In the genomic region with DNA sequence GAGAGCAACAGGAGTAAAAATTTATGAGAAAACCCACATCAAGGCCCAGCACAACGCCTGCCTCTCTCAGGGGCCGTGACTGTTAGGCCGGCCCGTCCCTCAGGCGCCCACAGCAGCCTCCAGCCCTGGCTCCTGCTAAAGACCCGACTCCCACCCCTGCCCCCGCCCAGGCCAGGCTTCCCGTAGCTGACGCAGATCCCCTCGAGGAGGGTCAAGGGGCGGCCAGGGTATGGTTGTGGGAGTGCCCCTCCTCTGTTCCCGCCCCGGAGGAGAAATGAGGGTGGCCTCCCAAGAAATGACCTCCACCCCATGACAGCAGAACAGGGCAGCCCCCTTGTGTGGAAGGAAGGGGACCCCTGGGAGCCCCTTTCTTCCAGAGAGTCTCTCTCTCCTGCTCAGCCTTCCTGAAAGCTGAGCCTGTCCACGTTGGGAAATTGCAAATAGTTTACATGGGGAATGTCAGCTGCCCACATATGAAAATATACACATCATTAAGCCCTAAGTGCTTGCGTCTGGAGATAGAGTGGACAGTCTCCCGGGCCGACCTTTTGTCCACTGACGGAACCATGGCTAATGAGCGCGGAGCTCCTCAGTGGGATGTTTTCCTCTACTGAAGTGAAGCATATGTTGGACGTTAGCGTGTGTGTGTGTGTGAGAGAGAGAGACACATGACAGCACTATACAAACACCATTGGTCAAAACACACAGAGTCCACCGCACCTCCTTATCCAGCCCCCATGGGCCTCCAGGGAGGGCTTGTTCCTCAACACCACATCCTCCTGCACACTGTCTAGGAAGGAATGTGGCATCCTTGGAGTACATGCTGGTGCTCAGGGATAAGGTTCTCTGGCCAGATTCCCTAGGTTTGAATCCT, we compare ENCODE assay signal across 11 cellular contexts.
DNase-seq lines count a peak whose midpoint lies in the region; ATAC-seq, FAIRE-seq and TF ChIP-seq lines count a peak whose summit lies in the region.
"Had no signal": no experiment of that assay in that cellular context is flagged by ENCODE, and none has a peak within 500 bp of the region (broad histone marks: within the 10 kb centered on the region; RNA-seq: fewer than 3 reads in every experiment).

No MANE protein-coding gene starts in this region.

- H3K4me2 ChIP-seq in astrocyte (ENCODE audit: low read length) (no peak overlapping the region), osteoblast (ENCODE audit: insufficient read depth, low read length) (no peak overlapping the region)

- H2AFZ ChIP-seq in astrocyte (ENCODE audit: low read depth, low read length): no peak overlapping the region
- H2AFZ ChIP-seq in osteoblast (ENCODE audit: low read length): no peak overlapping the region

- no peaks in the 10 kb centered on the region; the same call in none of the 2 replicates for H3K36me3 ChIP-seq in BJ (ENCODE audit: control insufficient read depth, insufficient read depth, low read length)
- H3K36me3 ChIP-seq in astrocyte (ENCODE audit: insufficient read depth, low read length): no peaks in the 10 kb centered on the region
- no peaks in the 10 kb centered on the region for H3K36me3 ChIP-seq in osteoblast (ENCODE audit: insufficient read depth, low read length)

- CTCF ChIA-PET in BJ (lab: Yijun Ruan, JAX): interaction anchor here (1.0 to 3.1 kb wide), 7 partner anchors 8 to 213 kb away, joined by 3 to 20 read pairs (median 4); a partner anchor contains a TSS

- peak; percentile 87 for DNase-seq in BJ (ENCODE audit: low read depth)
- peak; percentile 52 for DNase-seq in astrocyte (ENCODE audit: low read depth)
- DNase-seq in Right ventricle myocardium superior: peak; percentile 75
- peak; percentile 84 for DNase-seq in osteoblast (ENCODE audit: insufficient read length, low spot score, missing footprints)
- no peak for DNase-seq in activated CD4-positive, CD25-positive, alpha-beta regulatory T cell (lab: John Stamatoyannopoulos, UW)
- DNase-seq in amygdala (lab: John Stamatoyannopoulos, UW): no peak
- DNase-seq: NK-92 treated with Interleukin-12 subunit alpha and Interleukin-12 subunit beta, amount 100 ng/mL, for 24 hours had no signal

- no peaks in the 10 kb centered on the region for H3K27me3 ChIP-seq in BJ (ENCODE audit: control insufficient read depth, insufficient read depth, low read length)
- H3K27me3 ChIP-seq in astrocyte (ENCODE audit: insufficient read depth, low read length): peaks cover 2% of the 10 kb centered on the region
- no peaks in the 10 kb centered on the region for H3K27me3 ChIP-seq in osteoblast (ENCODE audit: insufficient read depth, low read length)

- H3K27ac ChIP-seq in astrocyte (ENCODE audit: low read depth, low read length): no peak overlapping the region
- H3K27ac ChIP-seq in osteoblast (ENCODE audit: low read depth, low read length): no peak overlapping the region
- H3K27ac ChIP-seq: C4-2B had no signal

- POLR2A ChIA-PET in BJ (lab: Charles Lee): no interaction called here

- H3K9ac ChIP-seq in astrocyte (ENCODE audit: low read length): no peak overlapping the region

- ATAC-seq in Right ventricle myocardium superior (ENCODE audit: poor library complexity): peak; percentile 16
- ATAC-seq in GM18511 (IDR thresholded peaks at IDR 0.05; ENCODE audit: unreplicated experiment): no peak
- ATAC-seq in GM21390 (IDR thresholded peaks at IDR 0.05; ENCODE audit: unreplicated experiment): no peak
- ATAC-seq: GM12878 had no signal

- H4K20me1 ChIP-seq in astrocyte (ENCODE audit: insufficient read depth, low read length) (peaks cover 9% of the 10 kb centered on the region), osteoblast (ENCODE audit: insufficient read depth, low read length) (no peaks in the 10 kb centered on the region)

- no peaks in the 10 kb centered on the region for H3K9me3 Mint-ChIP-seq in astrocyte (ENCODE audit: unreplicated experiment)

- peaks cover 9% of the 10 kb centered on the region for H3K36me3 Mint-ChIP-seq in astrocyte (ENCODE audit: low read depth, unreplicated experiment)

- intact Hi-C loops in Right ventricle myocardium superior (cut with DNase I): no loop called here

- no peaks in the 10 kb centered on the region for H3K9me3 ChIP-seq in astrocyte (ENCODE audit: insufficient read depth, low read depth, low read length)
- H3K9me3 ChIP-seq in osteoblast (ENCODE audit: low read depth, low read length): no peaks in the 10 kb centered on the region

- H3K4me1 Mint-ChIP-seq in astrocyte (ENCODE audit: low read depth, unreplicated experiment): peaks cover 11% of the 10 kb centered on the region

- TF ChIP-seq CTCF in BJ (IDR thresholded peaks at IDR 0.05; ENCODE audit: insufficient read depth, low read depth, low read length): no peak
- no peak for TF ChIP-seq CTCF in astrocyte (IDR thresholded peaks at IDR 0.05; ENCODE audit: insufficient read depth, low read depth, low read length)
- no peak for TF ChIP-seq CTCF in osteoblast (IDR thresholded peaks at IDR 0.05; ENCODE audit: extremely low read depth, low read depth, low read length)

- FAIRE-seq in astrocyte (lab: Jason Lieb, UNC): no peak
- FAIRE-seq: GM12878 had no signal

- no peak overlapping the region for H3K4me3 ChIP-seq in BJ (ENCODE audit: low read depth, low read length)
- H3K4me3 ChIP-seq in astrocyte (ENCODE audit: insufficient read depth, low read depth, low read length): no peak overlapping the region
- no peak overlapping the region for H3K4me3 ChIP-seq in osteoblast (ENCODE audit: insufficient read depth, low read length)
- H3K4me3 ChIP-seq: GM12878 had no signal

- H3K79me2 ChIP-seq in astrocyte (ENCODE audit: insufficient read depth, low read length) (no peaks in the 10 kb centered on the region), osteoblast (ENCODE audit: insufficient read depth, low read length) (no peaks in the 10 kb centered on the region)

- peaks cover 17% of the 10 kb centered on the region for H3K27me3 Mint-ChIP-seq in astrocyte (ENCODE audit: low read depth, unreplicated experiment)

- H3K4me3 Mint-ChIP-seq in astrocyte (ENCODE audit: unreplicated experiment): no peak overlapping the region

- H3K4me1 ChIP-seq in astrocyte (ENCODE audit: insufficient read depth, low read length) (peaks cover 21% of the 10 kb centered on the region), osteoblast (ENCODE audit: insufficient read depth, low read length) (peaks cover 3% of the 10 kb centered on the region)

- peak overlapping the region; percentile 47 for H3K27ac Mint-ChIP-seq in astrocyte (ENCODE audit: unreplicated experiment)

Comparison
In these comparisons a context has a peak if more than half of its experiments do, and no peak if none do; other contexts are left out.
1. DNase-seq: peak in BJ (single experiment), astrocyte (single experiment), Right ventricle myocardium superior (single experiment) and osteoblast (single experiment); none in activated CD4-positive, CD25-positive, alpha-beta regulatory T cell (0 of 4) and amygdala (0 of 56).